In genomic region chr6:122717350-122717749, GRCh38 we compare ENCODE assay signal across 12 cellular contexts.
DNase-seq lines count a peak whose midpoint lies in the region; ATAC-seq and TF ChIP-seq lines count a peak whose summit lies in the region.
"Had no signal": no experiment of that assay in that cellular context is flagged by ENCODE, and none has a peak within 500 bp of the region (broad histone marks: within the 10 kb centered on the region; RNA-seq: fewer than 3 reads in every experiment).

No MANE protein-coding gene starts in this region.

- DNase-seq in DMS53 treated with DMSO at 0.1 percent for 48 hours (lab: John Stamatoyannopoulos, UW; ENCODE audit: unreplicated experiment) (peak; percentile 12), NCI-H146 treated with DMSO at 0.1 percent for 48 hours (lab: John Stamatoyannopoulos, UW; ENCODE audit: unreplicated experiment) (peak; percentile 96), astrocyte of the hippocampus (ENCODE audit: low read depth, low spot score) (peak; percentile 83), midbrain (lab: John Stamatoyannopoulos, UW) (peak; percentile 40), sigmoid colon (no peak), GOT3 (lab: John Stamatoyannopoulos, UW) (no peak), natural killer cell (no peak)
- DNase-seq: activated CD4-positive, alpha-beta memory T cell treated with anti-CD3 and anti-CD28 coated beads, Interleukin-2, amount 10 ng/mL, durations not matched to agents 7 days and 5 days; lower lobe of right lung; stimulated activated naive CD4-positive, alpha-beta T cell treated with Interleukin-2 at 50 U/mL for 16 hours had no signal

- H3K4me1 Mint-ChIP-seq in activated T-helper 17 cell treated with anti-CD3 and anti-CD28 coated beads, Interleukin-2, amount 50 U/mL, for 72 hours, result no peaks in the 10 kb centered on the region
- no peaks in the 10 kb centered on the region for H3K4me1 Mint-ChIP-seq in natural killer cell
- H3K4me1 Mint-ChIP-seq: activated CD4-positive, alpha-beta memory T cell treated with anti-CD3 and anti-CD28 coated beads, Interleukin-2, amount 10 ng/mL, durations not matched to agents 7 days and 5 days had no signal

- no peaks in the 10 kb centered on the region for H3K9me3 ChIP-seq in sigmoid colon
- H3K9me3 ChIP-seq: lower lobe of right lung had no signal

- WGBS in sigmoid colon, 2 donors, result 50 to 78% methylated on average over 2 of the region's 2 CpGs

- peaks cover 8% of the 10 kb centered on the region for H3K27me3 Mint-ChIP-seq in activated T-helper 17 cell treated with anti-CD3 and anti-CD28 coated beads, Interleukin-2, amount 50 U/mL, for 72 hours
- H3K27me3 Mint-ChIP-seq in natural killer cell (ENCODE audit: low read depth in 2 of 2), result peaks cover 2 to 10% of the 10 kb centered on the region in 2 donors
- H3K27me3 Mint-ChIP-seq: activated CD4-positive, alpha-beta memory T cell treated with anti-CD3 and anti-CD28 coated beads, Interleukin-2, amount 10 ng/mL, durations not matched to agents 7 days and 5 days had no signal

- H3K36me3 ChIP-seq in sigmoid colon, result no peaks in the 10 kb centered on the region
- H3K36me3 ChIP-seq: lower lobe of right lung had no signal

- TF ChIP-seq EP300 in sigmoid colon (IDR thresholded peaks at IDR 0.05), result no peak

- no peaks in the 10 kb centered on the region for H3K36me3 Mint-ChIP-seq in activated T-helper 17 cell treated with anti-CD3 and anti-CD28 coated beads, Interleukin-2, amount 50 U/mL, for 72 hours (ENCODE audit: low read depth)
- H3K36me3 Mint-ChIP-seq in natural killer cell, result no peaks in the 10 kb centered on the region

- no peak overlapping the region for H3K4me3 ChIP-seq in sigmoid colon
- H3K4me3 ChIP-seq: lower lobe of right lung, skin epidermis had no signal

- ATAC-seq in activated T-helper 17 cell treated with anti-CD3 and anti-CD28 coated beads, Interleukin-2, amount 50 U/mL, for 72 hours (replicated peaks), result no peak
- no peak for ATAC-seq in natural killer cell
- ATAC-seq: lower lobe of right lung had no signal

- no peak overlapping the region for H3K27ac Mint-ChIP-seq in activated T-helper 17 cell treated with anti-CD3 and anti-CD28 coated beads, Interleukin-2, amount 50 U/mL, for 72 hours
- H3K27ac Mint-ChIP-seq in natural killer cell, result no peak overlapping the region
- H3K27ac Mint-ChIP-seq: activated CD4-positive, alpha-beta memory T cell treated with anti-CD3 and anti-CD28 coated beads, Interleukin-2, amount 10 ng/mL, durations not matched to agents 7 days and 5 days had no signal

- no peak overlapping the region for H3K4me3 Mint-ChIP-seq in activated T-helper 17 cell treated with anti-CD3 and anti-CD28 coated beads, Interleukin-2, amount 50 U/mL, for 72 hours
- no peak overlapping the region for H3K4me3 Mint-ChIP-seq in natural killer cell
- H3K4me3 Mint-ChIP-seq: activated CD4-positive, alpha-beta memory T cell treated with anti-CD3 and anti-CD28 coated beads, Interleukin-2, amount 10 ng/mL, durations not matched to agents 7 days and 5 days had no signal

- H3K4me1 ChIP-seq in sigmoid colon, result no peaks in the 10 kb centered on the region
- H3K4me1 ChIP-seq: lower lobe of right lung had no signal

- no peak for TF ChIP-seq POLR2A in sigmoid colon (IDR thresholded peaks at IDR 0.05)

- H3K27me3 ChIP-seq in sigmoid colon, result no peaks in the 10 kb centered on the region

- TF ChIP-seq CTCF in sigmoid colon (IDR thresholded peaks at IDR 0.05) (no peak), natural killer cell (IDR thresholded peaks at IDR 0.05) (no peak)

- intact Hi-C loops in sigmoid colon (cut with DNase I) (no loop called here), natural killer cell (cut with micrococcal nuclease) (no loop called here)

- H3K9me3 Mint-ChIP-seq in activated T-helper 17 cell treated with anti-CD3 and anti-CD28 coated beads, Interleukin-2, amount 50 U/mL, for 72 hours, result no peaks in the 10 kb centered on the region
- no peaks in the 10 kb centered on the region for H3K9me3 Mint-ChIP-seq in natural killer cell
- H3K9me3 Mint-ChIP-seq: activated CD4-positive, alpha-beta memory T cell treated with anti-CD3 and anti-CD28 coated beads, Interleukin-2, amount 10 ng/mL, durations not matched to agents 7 days and 5 days had no signal

- H3K27ac ChIP-seq in sigmoid colon, result no peak overlapping the region
- H3K27ac ChIP-seq: lower lobe of right lung had no signal

Comparison
In these comparisons a context has a peak if more than half of its experiments do, and no peak if none do; other contexts are left out.
1. DNase-seq: peak in DMS53 treated with DMSO at 0.1 percent for 48 hours (single experiment), NCI-H146 treated with DMSO at 0.1 percent for 48 hours (single experiment), astrocyte of the hippocampus (single experiment) and midbrain (single experiment); none in sigmoid colon (single experiment), GOT3 (single experiment) and natural killer cell (single experiment).